In the genomic region with DNA sequence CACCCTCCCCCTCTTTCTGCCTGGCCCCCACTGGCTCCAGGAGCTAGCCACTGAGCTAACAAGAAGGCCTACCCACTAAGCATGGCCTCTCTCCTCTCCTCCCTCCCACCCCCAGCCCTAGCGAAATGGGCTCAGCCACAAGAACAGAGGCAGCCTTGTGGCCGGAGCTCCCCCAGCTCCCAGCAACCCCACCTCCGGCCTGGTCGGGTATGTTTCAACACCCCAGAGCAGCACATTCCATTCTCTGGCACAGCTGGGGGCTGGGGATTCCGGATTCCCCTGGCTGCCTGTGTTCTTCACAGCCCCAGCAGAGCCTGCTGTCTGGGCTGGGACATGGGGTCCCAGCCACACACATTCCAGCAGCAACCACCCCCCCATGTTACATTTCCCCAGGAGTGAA, we compare ENCODE assay signal across 15 cellular contexts. TPM values are rescaled to one million over a fixed set of nuclear protein-coding genes. Genes with fewer than 3 reads are reported as not detected.
A peak's percentile ranks its signal among the peaks of the same experiment; 100 is the strongest.
DNase-seq lines count a peak whose midpoint lies in the region; FAIRE-seq and TF ChIP-seq lines count a peak whose summit lies in the region.
"Had no signal": no experiment of that assay in that cellular context is flagged by ENCODE, and none has a peak within 500 bp of the region (broad histone marks: within the 10 kb centered on the region; RNA-seq: fewer than 3 reads in every experiment).

No MANE protein-coding gene starts in this region.

- in situ Hi-C loops in KBM-7 (cut with MboI; ENCODE audit: low pct_unique_long_range_greater_than_20kb, low sequenced_read_pairs), result no loop called here

- FAIRE-seq in urothelium cell line (lab: Jason Lieb, UNC), result no peak
- FAIRE-seq: endothelial cell of umbilical vein, GM12891, TTC549 had no signal

- H3K9me3 ChIP-seq in HUES48 (ENCODE audit: control insufficient read depth, insufficient read depth, low read length) (no peaks in the 10 kb centered on the region), ectodermal cell (ENCODE audit: control insufficient read depth, low read length) (no peaks in the 10 kb centered on the region), WERI-Rb-1 (ENCODE audit: severe bottlenecking) (no peaks in the 10 kb centered on the region)

- peak overlapping the region; percentile 40 for H3K27ac ChIP-seq in HUES48 (ENCODE audit: low read depth, low read length)
- H3K27ac ChIP-seq in ectodermal cell (ENCODE audit: insufficient read depth, low read depth, low read length, poor library complexity, severe bottlenecking), result peak overlapping the region; percentile 50
- H3K27ac ChIP-seq in WERI-Rb-1, result no peak overlapping the region
- H3K27ac ChIP-seq: parathyroid adenoma had no signal

- H3K9ac ChIP-seq in HUES48 (ENCODE audit: low read depth, low read length), result no peak overlapping the region
- H3K9ac ChIP-seq: parathyroid adenoma had no signal

- TF ChIP-seq CTCF in retinal pigment epithelial cell (conservative IDR thresholded peaks at IDR 0.05; ENCODE audit: low read depth, low read length), result no peak
- no peak for TF ChIP-seq CTCF in WERI-Rb-1 (IDR thresholded peaks at IDR 0.05; ENCODE audit: low read depth, low read length)

- H3K4me1 ChIP-seq in HUES48 (ENCODE audit: control insufficient read depth, insufficient read depth, low read length) (peaks cover 15% of the 10 kb centered on the region), ectodermal cell (ENCODE audit: control insufficient read depth, insufficient read depth, low read length) (peaks cover 14% of the 10 kb centered on the region)
- H3K4me1 ChIP-seq: parathyroid adenoma had no signal

- no peak overlapping the region for H3K4me3 ChIP-seq in HUES48 (ENCODE audit: low read depth, low read length)
- H3K4me3 ChIP-seq in ectodermal cell (ENCODE audit: insufficient read depth, low read depth, low read length), result no peak overlapping the region
- H3K4me3 ChIP-seq in retinal pigment epithelial cell (ENCODE audit: low read length), result no peak overlapping the region
- H3K4me3 ChIP-seq in WERI-Rb-1 (ENCODE audit: low read depth, low read length), result no peak overlapping the region

- DNase-seq in iPS DF 4.7 (ENCODE audit: extremely low read depth, low spot score) (peak; percentile 16), retinal pigment epithelial cell (ENCODE audit: low read depth) (peak; percentile 92), urothelium cell line (ENCODE audit: low spot score) (no peak), KBM-7 (no peak), WERI-Rb-1 (no peak)
- no peak for DNase-seq in activated CD4-positive, alpha-beta T cell treated with anti-CD3 and anti-CD28 coated beads, Interleukin-2, amount 50 U/mL, for 4 hours
- DNase-seq: MV-4-11; stimulated activated CD4-positive, alpha-beta T cell treated with anti-CD3 and anti-CD28 coated beads, Interleukin-2, amount 100 ng/mL, for 48 hours had no signal

- H3K27me3 ChIP-seq in HUES48 (ENCODE audit: control insufficient read depth, insufficient read depth, low read length) (no peaks in the 10 kb centered on the region), ectodermal cell (ENCODE audit: control insufficient read depth, insufficient read depth, low read length, poor library complexity, severe bottlenecking) (no peaks in the 10 kb centered on the region), WERI-Rb-1 (ENCODE audit: insufficient read depth, low read depth, severe bottlenecking) (no peaks in the 10 kb centered on the region)

- H3K36me3 ChIP-seq in HUES48 (ENCODE audit: control insufficient read depth, insufficient read depth, low read length) (peaks cover 18% of the 10 kb centered on the region), ectodermal cell (ENCODE audit: control insufficient read depth, insufficient read depth, low read length) (no peaks in the 10 kb centered on the region), WERI-Rb-1 (peaks cover 22% of the 10 kb centered on the region)

- 11 to 13% methylated on average over 5 of the region's 5 CpGs for WGBS in ectodermal cell, 2 experiments

RNA-seq across cellular contexts. Expression of gene SFRP5, which starts 9.0 kb away (rescaled TPM):
- not detected for polyA plus RNA-seq in ectodermal cell (2013, experiment 1 of 4)
- polyA plus RNA-seq in ectodermal cell (2013, experiment 2 of 4), result 0.16 TPM
- polyA plus RNA-seq in ectodermal cell (2013, experiment 3 of 4), result 0.37 TPM
- 0.49 TPM for polyA plus RNA-seq in ectodermal cell (2013, experiment 4 of 4)
- polyA plus RNA-seq: CD14-positive monocyte, endothelial cell of umbilical vein had no signal

RNA-seq across cellular contexts. Expression of gene ZFYVE27, which starts 25.9 kb away (rescaled TPM):
- 24.1 TPM for polyA plus RNA-seq in ectodermal cell (2013, experiment 1 of 4)
- 22.7 TPM for polyA plus RNA-seq in ectodermal cell (2013, experiment 2 of 4)
- 18.8 TPM for polyA plus RNA-seq in ectodermal cell (2013, experiment 3 of 4)
- 21.3 TPM for polyA plus RNA-seq in ectodermal cell (2013, experiment 4 of 4)

RNA-seq across cellular contexts. Expression of gene MARVELD1, which starts 49.3 kb away (rescaled TPM):
- polyA plus RNA-seq in ectodermal cell (2013, experiment 1 of 4), result 43.3 TPM
- polyA plus RNA-seq in ectodermal cell (2013, experiment 2 of 4), result 37.6 TPM
- 30.8 TPM for polyA plus RNA-seq in ectodermal cell (2013, experiment 3 of 4)
- polyA plus RNA-seq in ectodermal cell (2013, experiment 4 of 4), result 37.9 TPM

Comparison
In these comparisons a context has a peak if more than half of its experiments do, and no peak if none do; other contexts are left out.
1. DNase-seq: peak in iPS DF 4.7 (single experiment) and retinal pigment epithelial cell (single experiment); none in urothelium cell line (single experiment), KBM-7 (single experiment), WERI-Rb-1 (single experiment) and activated CD4-positive, alpha-beta T cell treated with anti-CD3 and anti-CD28 coated beads, Interleukin-2, amount 50 U/mL, for 4 hours (0 of 2).